Comparison of ENCODE assay signal across 1 cellular context in genomic region chr1:66617362-66617761, GRCh38.
TF ChIP-seq lines count a peak whose summit lies in the region.

No MANE protein-coding gene starts in this region.

TF ChIP-seq in SK-N-SH treated with all-trans-retinoic acid at 6 μM for 48 hours, 23 proteins besides CTCF, POLR2A, EP300 and RAD21 (continued from another document):
- TF ChIP-seq CREB5 (CRISPR knock-in tag; IDR thresholded peaks at IDR 0.05; ENCODE audit: low read depth) (peak; percentile 94), ZNF70 (CRISPR knock-in tag; IDR thresholded peaks at IDR 0.05) (0 out of 2 replicates have a peak, but pooled peaks have one; percentile 1), ZNF8 (CRISPR knock-in tag; IDR thresholded peaks at IDR 0.05) (no peak), CSDC2 (CRISPR knock-in tag; IDR thresholded peaks at IDR 0.05) (no peak)
